Comparison of ENCODE assay signal across 9 cellular contexts in the genomic region with DNA sequence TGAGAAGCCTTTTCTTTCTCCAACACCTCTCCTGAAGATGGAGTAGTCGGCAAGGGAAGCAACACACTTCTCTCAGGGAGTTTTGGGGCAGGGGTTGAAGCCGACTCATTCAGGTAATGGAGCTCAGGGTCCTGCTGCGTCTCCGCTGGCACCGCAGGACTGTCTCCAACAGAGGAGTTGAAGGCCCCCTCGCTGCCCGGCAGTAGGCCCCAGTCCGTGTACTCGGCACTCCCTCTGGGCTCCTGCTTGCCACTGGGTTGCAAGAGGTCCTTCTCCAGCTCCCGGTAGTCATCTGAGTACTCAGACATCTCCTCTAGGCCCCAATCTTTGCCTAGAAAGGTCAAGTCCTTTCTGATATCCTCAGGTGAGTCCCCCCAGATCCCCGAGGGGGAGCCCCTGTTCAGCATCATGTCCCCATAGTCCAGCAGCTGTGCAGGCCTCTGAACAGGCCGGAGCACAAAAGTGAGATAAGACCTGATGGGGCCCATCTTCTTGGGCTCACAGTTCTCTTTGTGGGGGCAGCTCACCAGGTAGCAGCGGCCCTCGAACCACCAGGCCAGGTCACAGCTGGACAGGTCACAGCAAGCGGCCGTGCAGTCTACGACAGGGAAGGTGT. TPM values are rescaled to one million over a fixed set of nuclear protein-coding genes. Genes with fewer than 3 reads are reported as not detected.
"Had no signal": no experiment of that assay in that cellular context is flagged by ENCODE, and none has a peak within 500 bp of the region (broad histone marks: within the 10 kb centered on the region; RNA-seq: fewer than 3 reads in every experiment).

No MANE protein-coding gene starts in this region.

- H3K9me3 ChIP-seq: HAP-1 had no signal

- H3K27ac ChIP-seq: HL-60 had no signal

- ATAC-seq: GM23338, HCT116 had no signal

- H3K9me3 Mint-ChIP-seq: GM23338, HFFc6 had no signal

- H3K4me3 Mint-ChIP-seq: GM23338, HFFc6 had no signal

- DNase-seq: H7, HFFc6, IMR-90, KBM-7 had no signal

- H3K27ac Mint-ChIP-seq: GM23338, HFFc6 had no signal

- H3K4me2 ChIP-seq: GM23338 had no signal

- H3K36me3 ChIP-seq: HAP-1 had no signal

- H3K4me3 ChIP-seq: GM23338, HAP-1 had no signal

- H2AFZ ChIP-seq: GM23338 had no signal

RNA-seq across cellular contexts. Expression of gene KIAA0319, which starts 50.0 kb away (rescaled TPM):
- total RNA-seq: HT1080, IMR-90 had no signal
- polyA plus RNA-seq: IMR-90 had no signal
